Comparison of ENCODE assay signal across 1 cellular context in the genomic region with DNA sequence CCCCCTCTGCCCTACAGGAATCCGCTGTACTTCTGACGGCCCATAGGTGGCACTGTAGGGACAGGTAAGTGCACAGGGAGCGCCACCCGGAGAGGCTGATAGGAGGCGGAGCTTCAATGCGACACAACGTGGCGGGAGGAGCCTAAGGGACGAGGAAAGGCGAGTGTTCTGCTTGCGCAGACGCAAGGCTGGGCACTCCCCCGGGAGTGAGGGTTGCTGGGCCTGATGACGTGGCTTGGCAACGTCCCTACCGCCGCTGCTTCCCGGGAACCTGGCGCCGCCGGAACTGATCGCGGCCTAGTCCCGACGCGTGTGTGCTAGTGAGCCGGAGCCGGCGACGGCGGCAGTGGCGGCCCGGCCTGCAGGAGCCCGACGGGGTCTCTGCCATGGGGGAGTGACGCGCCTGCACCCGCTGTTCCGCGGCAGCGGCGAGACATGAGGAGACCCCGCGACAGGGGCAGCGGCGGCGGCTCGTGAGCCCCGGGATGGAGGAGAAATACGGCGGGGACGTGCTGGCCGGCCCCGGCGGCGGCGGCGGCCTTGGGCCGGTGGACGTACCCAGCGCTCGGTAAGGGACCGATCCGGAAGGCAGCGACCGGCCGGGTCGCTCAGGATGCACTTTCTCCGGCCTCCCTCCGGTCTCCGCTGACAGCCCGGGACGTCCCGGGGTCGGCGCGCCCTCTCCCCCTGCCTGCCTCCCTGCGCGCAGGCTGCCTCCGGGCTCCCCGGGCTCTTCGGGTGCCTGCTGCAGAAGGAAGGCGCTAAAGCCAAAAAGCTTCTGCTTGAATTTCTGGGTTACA.
A peak's percentile ranks its signal among the peaks of the same experiment; 100 is the strongest.
TF ChIP-seq lines count a peak whose summit lies in the region.

TSS of gene SLC30A5 (plus strand) at position 244 of the 800 bp plus-strand sequence. CDS start at position 486, 242 bp downstream.

TF ChIP-seq in HepG2, 621 proteins besides CTCF, POLR2A, EP300 and RAD21 (continued from another document and continues in another):
- TF ChIP-seq ZNF414 (CRISPR knock-in tag; IDR thresholded peaks at IDR 0.05), result peak; percentile 85
- no peak for TF ChIP-seq PCBP1 (IDR thresholded peaks at IDR 0.05; ENCODE audit: borderline replicate concordance, low read depth, low read length)
- peak; percentile 100 for TF ChIP-seq ZFY (CRISPR knock-in tag; IDR thresholded peaks at IDR 0.05)
- TF ChIP-seq, protein P1, sequence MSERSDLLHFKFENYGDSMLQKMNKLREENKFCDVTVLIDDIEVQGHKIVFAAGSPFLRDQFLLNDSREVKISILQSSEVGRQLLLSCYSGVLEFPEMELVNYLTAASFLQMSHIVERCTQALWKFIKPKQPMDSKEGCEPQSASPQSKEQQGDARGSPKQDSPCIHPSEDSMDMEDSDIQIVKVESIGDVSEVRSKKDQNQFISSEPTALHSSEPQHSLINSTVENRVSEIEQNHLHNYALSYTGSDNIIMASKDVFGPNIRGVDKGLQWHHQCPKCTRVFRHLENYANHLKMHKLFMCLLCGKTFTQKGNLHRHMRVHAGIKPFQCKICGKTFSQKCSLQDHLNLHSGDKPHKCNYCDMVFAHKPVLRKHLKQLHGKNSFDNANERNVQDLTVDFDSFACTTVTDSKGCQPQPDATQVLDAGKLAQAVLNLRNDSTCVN (CRISPR knock-in tag; IDR thresholded peaks at IDR 0.05; ENCODE audit: borderline replicate concordance), result 0 out of 2 replicates have a peak, but pooled peaks have one; percentile 17
- TF ChIP-seq, protein P2, sequence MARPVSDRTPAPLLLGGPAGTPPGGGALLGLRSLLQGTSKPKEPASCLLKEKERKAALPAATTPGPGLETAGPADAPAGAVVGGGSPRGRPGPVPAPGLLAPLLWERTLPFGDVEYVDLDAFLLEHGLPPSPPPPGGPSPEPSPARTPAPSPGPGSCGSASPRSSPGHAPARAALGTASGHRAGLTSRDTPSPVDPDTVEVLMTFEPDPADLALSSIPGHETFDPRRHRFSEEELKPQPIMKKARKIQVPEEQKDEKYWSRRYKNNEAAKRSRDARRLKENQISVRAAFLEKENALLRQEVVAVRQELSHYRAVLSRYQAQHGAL (CRISPR knock-in tag; IDR thresholded peaks at IDR 0.05; ENCODE audit: not compliant biosample characterization), result peak; percentile 13
- no peak for TF ChIP-seq EHMT2 (IDR thresholded peaks at IDR 0.05; ENCODE audit: borderline replicate concordance, low read depth, low read length)
- no peak for TF ChIP-seq ZNF180 (CRISPR knock-in tag; IDR thresholded peaks at IDR 0.05; ENCODE audit: borderline replicate concordance, low read depth)
- no peak for TF ChIP-seq ZNF737 (CRISPR knock-in tag; IDR thresholded peaks at IDR 0.05; ENCODE audit: borderline replicate concordance)
- TF ChIP-seq ZNF547 (CRISPR knock-in tag; IDR thresholded peaks at IDR 0.05), result 0 out of 2 replicates have a peak, but pooled peaks have one; percentile 53
- peak; percentile 81 for TF ChIP-seq CBFB (CRISPR knock-in tag; IDR thresholded peaks at IDR 0.05)
- peak; percentile 57 for TF ChIP-seq ZNF124 (CRISPR knock-in tag; IDR thresholded peaks at IDR 0.05)
- TF ChIP-seq ASH2L (IDR thresholded peaks at IDR 0.05; ENCODE audit: insufficient read length, low read depth, low read length), result peak; percentile 93
- TF ChIP-seq CREB1 (IDR thresholded peaks at IDR 0.05), result peak; percentile 95
- peak; percentile 89 for TF ChIP-seq CREB1 (CRISPR knock-in tag; IDR thresholded peaks at IDR 0.05)
- peak; percentile 94 for TF ChIP-seq GABPB1 (CRISPR knock-in tag; IDR thresholded peaks at IDR 0.05)
- peak; percentile 34; the same call in 1 of the 2 replicates for TF ChIP-seq ZBTB20 (CRISPR knock-in tag; IDR thresholded peaks at IDR 0.05; ENCODE audit: borderline replicate concordance, low read depth)
- TF ChIP-seq ZNF83 (CRISPR knock-in tag; IDR thresholded peaks at IDR 0.05; ENCODE audit: borderline replicate concordance), result peak; percentile 90; the same call in 1 of the 2 replicates
- TF ChIP-seq SRY (CRISPR knock-in tag; IDR thresholded peaks at IDR 0.05), result peak; percentile 95
- 0 out of 2 replicates have a peak, but pooled peaks have one; percentile 30 for TF ChIP-seq ZNF589 (CRISPR knock-in tag; conservative IDR thresholded peaks at IDR 0.05)
- TF ChIP-seq PHF21A (CRISPR knock-in tag; IDR thresholded peaks at IDR 0.05), result peak; percentile 79
- no peak; the same call in 1 of the 2 replicates for TF ChIP-seq ZNF460 (CRISPR knock-in tag; IDR thresholded peaks at IDR 0.05; ENCODE audit: borderline replicate concordance)
- TF ChIP-seq ZNF749 (CRISPR knock-in tag; IDR thresholded peaks at IDR 0.05; ENCODE audit: borderline replicate concordance), result peak; percentile 90; the same call in 1 of the 2 replicates
- TF ChIP-seq, protein P3, sequence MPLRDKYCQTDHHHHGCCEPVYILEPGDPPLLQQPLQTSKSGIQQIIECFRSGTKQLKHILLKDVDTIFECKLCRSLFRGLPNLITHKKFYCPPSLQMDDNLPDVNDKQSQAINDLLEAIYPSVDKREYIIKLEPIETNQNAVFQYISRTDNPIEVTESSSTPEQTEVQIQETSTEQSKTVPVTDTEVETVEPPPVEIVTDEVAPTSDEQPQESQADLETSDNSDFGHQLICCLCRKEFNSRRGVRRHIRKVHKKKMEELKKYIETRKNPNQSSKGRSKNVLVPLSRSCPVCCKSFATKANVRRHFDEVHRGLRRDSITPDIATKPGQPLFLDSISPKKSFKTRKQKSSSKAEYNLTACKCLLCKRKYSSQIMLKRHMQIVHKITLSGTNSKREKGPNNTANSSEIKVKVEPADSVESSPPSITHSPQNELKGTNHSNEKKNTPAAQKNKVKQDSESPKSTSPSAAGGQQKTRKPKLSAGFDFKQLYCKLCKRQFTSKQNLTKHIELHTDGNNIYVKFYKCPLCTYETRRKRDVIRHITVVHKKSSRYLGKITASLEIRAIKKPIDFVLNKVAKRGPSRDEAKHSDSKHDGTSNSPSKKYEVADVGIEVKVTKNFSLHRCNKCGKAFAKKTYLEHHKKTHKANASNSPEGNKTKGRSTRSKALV (CRISPR knock-in tag; IDR thresholded peaks at IDR 0.05), result no peak
- peak; percentile 71; the same call in 1 of the 2 replicates for TF ChIP-seq ZNF546 (CRISPR knock-in tag; conservative IDR thresholded peaks at IDR 0.05)
- TF ChIP-seq AHR (CRISPR knock-in tag; IDR thresholded peaks at IDR 0.05), result peak; percentile 85; the same call in 1 of the 2 replicates
- TF ChIP-seq CAMTA2 (CRISPR knock-in tag; IDR thresholded peaks at IDR 0.05; ENCODE audit: borderline replicate concordance), result no peak
- TF ChIP-seq ZNF781 (CRISPR knock-in tag; IDR thresholded peaks at IDR 0.05; ENCODE audit: borderline replicate concordance, not compliant biosample characterization), result peak; percentile 21
- peak; percentile 92 for TF ChIP-seq ZNF574 (CRISPR knock-in tag; IDR thresholded peaks at IDR 0.05)
- TF ChIP-seq, protein P4, sequence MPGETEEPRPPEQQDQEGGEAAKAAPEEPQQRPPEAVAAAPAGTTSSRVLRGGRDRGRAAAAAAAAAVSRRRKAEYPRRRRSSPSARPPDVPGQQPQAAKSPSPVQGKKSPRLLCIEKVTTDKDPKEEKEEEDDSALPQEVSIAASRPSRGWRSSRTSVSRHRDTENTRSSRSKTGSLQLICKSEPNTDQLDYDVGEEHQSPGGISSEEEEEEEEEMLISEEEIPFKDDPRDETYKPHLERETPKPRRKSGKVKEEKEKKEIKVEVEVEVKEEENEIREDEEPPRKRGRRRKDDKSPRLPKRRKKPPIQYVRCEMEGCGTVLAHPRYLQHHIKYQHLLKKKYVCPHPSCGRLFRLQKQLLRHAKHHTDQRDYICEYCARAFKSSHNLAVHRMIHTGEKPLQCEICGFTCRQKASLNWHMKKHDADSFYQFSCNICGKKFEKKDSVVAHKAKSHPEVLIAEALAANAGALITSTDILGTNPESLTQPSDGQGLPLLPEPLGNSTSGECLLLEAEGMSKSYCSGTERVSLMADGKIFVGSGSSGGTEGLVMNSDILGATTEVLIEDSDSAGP (CRISPR knock-in tag; IDR thresholded peaks at IDR 0.05; ENCODE audit: borderline replicate concordance), result peak; percentile 89; the same call in 1 of the 2 replicates
- TF ChIP-seq TRIM24 (CRISPR knock-in tag; IDR thresholded peaks at IDR 0.05), result no peak
- TF ChIP-seq ATRX (CRISPR knock-in tag; IDR thresholded peaks at IDR 0.05; ENCODE audit: borderline replicate concordance), result no peak
- peak; percentile 75; the same call in 1 of the 2 replicates for TF ChIP-seq ZNF350 (CRISPR knock-in tag; IDR thresholded peaks at IDR 0.05; ENCODE audit: borderline replicate concordance, low read depth)
- TF ChIP-seq GFI1 (CRISPR knock-in tag; IDR thresholded peaks at IDR 0.05; ENCODE audit: borderline replicate concordance), result peak; percentile 44; the same call in 1 of the 2 replicates
- no peak; the same call in 1 of the 2 replicates for TF ChIP-seq KDM5A (IDR thresholded peaks at IDR 0.05; ENCODE audit: borderline replicate concordance, low read length)
- peak; percentile 68; the same call in 1 of the 2 replicates for TF ChIP-seq GLI4 (CRISPR knock-in tag; IDR thresholded peaks at IDR 0.05; ENCODE audit: borderline replicate concordance)
- TF ChIP-seq KMT2B (CRISPR knock-in tag; IDR thresholded peaks at IDR 0.05), result peak; percentile 91
- 0 out of 2 replicates have a peak, but pooled peaks have one; percentile 16 for TF ChIP-seq MTF2 (CRISPR knock-in tag; IDR thresholded peaks at IDR 0.05; ENCODE audit: borderline replicate concordance)
- peak; percentile 33; the same call in 1 of the 2 replicates for TF ChIP-seq KLF12 (CRISPR knock-in tag; IDR thresholded peaks at IDR 0.05; ENCODE audit: borderline replicate concordance)
- TF ChIP-seq NAIF1 (CRISPR knock-in tag; IDR thresholded peaks at IDR 0.05; ENCODE audit: borderline replicate concordance), result peak; percentile 46; the same call in 1 of the 2 replicates
- TF ChIP-seq, protein P5, sequence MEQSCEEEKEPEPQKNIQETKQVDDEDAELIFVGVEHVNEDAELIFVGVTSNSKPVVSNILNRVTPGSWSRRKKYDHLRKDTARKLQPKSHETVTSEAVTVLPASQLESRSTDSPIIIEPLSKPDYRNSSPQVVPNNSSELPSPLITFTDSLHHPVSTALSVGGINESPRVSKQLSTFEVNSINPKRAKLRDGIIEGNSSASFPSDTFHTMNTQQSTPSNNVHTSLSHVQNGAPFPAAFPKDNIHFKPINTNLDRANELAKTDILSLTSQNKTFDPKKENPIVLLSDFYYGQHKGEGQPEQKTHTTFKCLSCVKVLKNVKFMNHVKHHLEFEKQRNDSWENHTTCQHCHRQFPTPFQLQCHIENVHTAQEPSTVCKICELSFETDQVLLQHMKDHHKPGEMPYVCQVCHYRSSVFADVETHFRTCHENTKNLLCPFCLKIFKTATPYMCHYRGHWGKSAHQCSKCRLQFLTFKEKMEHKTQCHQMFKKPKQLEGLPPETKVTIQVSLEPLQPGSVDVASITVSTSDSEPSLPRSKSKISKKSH (CRISPR knock-in tag; IDR thresholded peaks at IDR 0.05; ENCODE audit: borderline replicate concordance), result no peak
- TF ChIP-seq TERF1 (CRISPR knock-in tag; IDR thresholded peaks at IDR 0.05), result no peak
- no peak for TF ChIP-seq NFIB (CRISPR knock-in tag; IDR thresholded peaks at IDR 0.05; ENCODE audit: borderline replicate concordance)
- peak; percentile 95; the same call in 1 of the 2 replicates for TF ChIP-seq ZNF772 (CRISPR knock-in tag; IDR thresholded peaks at IDR 0.05)
- TF ChIP-seq ISX (CRISPR knock-in tag; conservative IDR thresholded peaks at IDR 0.05), result no peak
- TF ChIP-seq, protein P6, sequence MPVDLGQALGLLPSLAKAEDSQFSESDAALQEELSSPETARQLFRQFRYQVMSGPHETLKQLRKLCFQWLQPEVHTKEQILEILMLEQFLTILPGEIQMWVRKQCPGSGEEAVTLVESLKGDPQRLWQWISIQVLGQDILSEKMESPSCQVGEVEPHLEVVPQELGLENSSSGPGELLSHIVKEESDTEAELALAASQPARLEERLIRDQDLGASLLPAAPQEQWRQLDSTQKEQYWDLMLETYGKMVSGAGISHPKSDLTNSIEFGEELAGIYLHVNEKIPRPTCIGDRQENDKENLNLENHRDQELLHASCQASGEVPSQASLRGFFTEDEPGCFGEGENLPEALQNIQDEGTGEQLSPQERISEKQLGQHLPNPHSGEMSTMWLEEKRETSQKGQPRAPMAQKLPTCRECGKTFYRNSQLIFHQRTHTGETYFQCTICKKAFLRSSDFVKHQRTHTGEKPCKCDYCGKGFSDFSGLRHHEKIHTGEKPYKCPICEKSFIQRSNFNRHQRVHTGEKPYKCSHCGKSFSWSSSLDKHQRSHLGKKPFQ (CRISPR knock-in tag; IDR thresholded peaks at IDR 0.05; ENCODE audit: insufficient replicate concordance), result peak; percentile 71
- 0 out of 2 replicates have a peak, but pooled peaks have one; percentile 15 for TF ChIP-seq RFXANK (CRISPR knock-in tag; IDR thresholded peaks at IDR 0.05)
- peak; percentile 64; the same call in 1 of the 2 replicates for TF ChIP-seq GATAD2A (CRISPR knock-in tag; IDR thresholded peaks at IDR 0.05)
- TF ChIP-seq ZNF205 (CRISPR knock-in tag; IDR thresholded peaks at IDR 0.05), result peak; percentile 20; the same call in 1 of the 2 replicates
- TF ChIP-seq JUNB (CRISPR knock-in tag; IDR thresholded peaks at IDR 0.05; ENCODE audit: borderline replicate concordance), result no peak
